Comparison of ENCODE assay signal across 1 cellular context in the genomic region with DNA sequence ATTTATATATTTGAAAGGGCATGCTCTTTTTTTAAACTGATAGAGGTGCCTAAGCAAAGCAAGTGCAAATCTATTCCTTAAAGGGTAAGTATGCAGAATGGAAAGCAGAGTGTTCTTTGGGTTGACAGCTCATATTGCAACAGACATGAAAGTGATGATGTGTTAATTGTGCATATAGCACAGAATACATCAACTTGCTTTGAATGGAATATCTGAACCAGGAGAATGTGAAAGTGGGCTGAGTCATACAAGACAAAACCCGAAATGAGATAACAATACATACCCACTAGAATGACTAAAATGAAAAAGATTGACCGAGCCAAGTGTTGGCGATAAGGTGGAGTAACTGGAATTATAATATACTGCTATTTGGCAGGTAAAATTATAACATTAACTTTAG.
A peak's percentile ranks its signal among the peaks of the same experiment; 100 is the strongest.
TF ChIP-seq lines count a peak whose summit lies in the region.

No MANE protein-coding gene starts in this region.

TF ChIP-seq in K562, 482 proteins besides CTCF, POLR2A, EP300 and RAD21 (continued from another document and continues in another):
- TF ChIP-seq, protein P1, sequence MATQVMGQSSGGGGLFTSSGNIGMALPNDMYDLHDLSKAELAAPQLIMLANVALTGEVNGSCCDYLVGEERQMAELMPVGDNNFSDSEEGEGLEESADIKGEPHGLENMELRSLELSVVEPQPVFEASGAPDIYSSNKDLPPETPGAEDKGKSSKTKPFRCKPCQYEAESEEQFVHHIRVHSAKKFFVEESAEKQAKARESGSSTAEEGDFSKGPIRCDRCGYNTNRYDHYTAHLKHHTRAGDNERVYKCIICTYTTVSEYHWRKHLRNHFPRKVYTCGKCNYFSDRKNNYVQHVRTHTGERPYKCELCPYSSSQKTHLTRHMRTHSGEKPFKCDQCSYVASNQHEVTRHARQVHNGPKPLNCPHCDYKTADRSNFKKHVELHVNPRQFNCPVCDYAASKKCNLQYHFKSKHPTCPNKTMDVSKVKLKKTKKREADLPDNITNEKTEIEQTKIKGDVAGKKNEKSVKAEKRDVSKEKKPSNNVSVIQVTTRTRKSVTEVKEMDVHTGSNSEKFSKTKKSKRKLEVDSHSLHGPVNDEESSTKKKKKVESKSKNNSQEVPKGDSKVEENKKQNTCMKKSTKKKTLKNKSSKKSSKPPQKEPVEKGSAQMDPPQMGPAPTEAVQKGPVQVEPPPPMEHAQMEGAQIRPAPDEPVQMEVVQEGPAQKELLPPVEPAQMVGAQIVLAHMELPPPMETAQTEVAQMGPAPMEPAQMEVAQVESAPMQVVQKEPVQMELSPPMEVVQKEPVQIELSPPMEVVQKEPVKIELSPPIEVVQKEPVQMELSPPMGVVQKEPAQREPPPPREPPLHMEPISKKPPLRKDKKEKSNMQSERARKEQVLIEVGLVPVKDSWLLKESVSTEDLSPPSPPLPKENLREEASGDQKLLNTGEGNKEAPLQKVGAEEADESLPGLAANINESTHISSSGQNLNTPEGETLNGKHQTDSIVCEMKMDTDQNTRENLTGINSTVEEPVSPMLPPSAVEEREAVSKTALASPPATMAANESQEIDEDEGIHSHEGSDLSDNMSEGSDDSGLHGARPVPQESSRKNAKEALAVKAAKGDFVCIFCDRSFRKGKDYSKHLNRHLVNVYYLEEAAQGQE (CRISPR knock-in tag; IDR thresholded peaks at IDR 0.05; ENCODE audit: low read depth) = no peak
- TF ChIP-seq, protein P2, sequence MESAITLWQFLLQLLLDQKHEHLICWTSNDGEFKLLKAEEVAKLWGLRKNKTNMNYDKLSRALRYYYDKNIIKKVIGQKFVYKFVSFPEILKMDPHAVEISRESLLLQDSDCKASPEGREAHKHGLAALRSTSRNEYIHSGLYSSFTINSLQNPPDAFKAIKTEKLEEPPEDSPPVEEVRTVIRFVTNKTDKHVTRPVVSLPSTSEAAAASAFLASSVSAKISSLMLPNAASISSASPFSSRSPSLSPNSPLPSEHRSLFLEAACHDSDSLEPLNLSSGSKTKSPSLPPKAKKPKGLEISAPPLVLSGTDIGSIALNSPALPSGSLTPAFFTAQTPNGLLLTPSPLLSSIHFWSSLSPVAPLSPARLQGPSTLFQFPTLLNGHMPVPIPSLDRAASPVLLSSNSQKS (CRISPR knock-in tag; IDR thresholded peaks at IDR 0.05) = no peak
- no peak for TF ChIP-seq SRSF1 (IDR thresholded peaks at IDR 0.05; ENCODE audit: low read depth, low read length)
- TF ChIP-seq ZFPM2 (CRISPR knock-in tag; IDR thresholded peaks at IDR 0.05) = no peak
- no peak for TF ChIP-seq ASH1L (IDR thresholded peaks at IDR 0.05; ENCODE audit: borderline replicate concordance, low read depth, partially characterized antibody)
- no peak for TF ChIP-seq DIDO1 (tag; IDR thresholded peaks at IDR 0.05; ENCODE audit: low read depth)
- 0 out of 2 replicates have a peak, but pooled peaks have one; percentile 11 for TF ChIP-seq NFIC (IDR thresholded peaks at IDR 0.05)
- TF ChIP-seq TCFL5 (CRISPR knock-in tag; conservative IDR thresholded peaks at IDR 0.05) = no peak
- TF ChIP-seq IFI16 (CRISPR knock-in tag; IDR thresholded peaks at IDR 0.05) = no peak
- no peak for TF ChIP-seq HDAC3 (IDR thresholded peaks at IDR 0.05; ENCODE audit: borderline replicate concordance, partially characterized antibody)
- peak; percentile 32; the same call in 1 of the 2 replicates for TF ChIP-seq ZNF316 (IDR thresholded peaks at IDR 0.05)
- TF ChIP-seq, protein P3, sequence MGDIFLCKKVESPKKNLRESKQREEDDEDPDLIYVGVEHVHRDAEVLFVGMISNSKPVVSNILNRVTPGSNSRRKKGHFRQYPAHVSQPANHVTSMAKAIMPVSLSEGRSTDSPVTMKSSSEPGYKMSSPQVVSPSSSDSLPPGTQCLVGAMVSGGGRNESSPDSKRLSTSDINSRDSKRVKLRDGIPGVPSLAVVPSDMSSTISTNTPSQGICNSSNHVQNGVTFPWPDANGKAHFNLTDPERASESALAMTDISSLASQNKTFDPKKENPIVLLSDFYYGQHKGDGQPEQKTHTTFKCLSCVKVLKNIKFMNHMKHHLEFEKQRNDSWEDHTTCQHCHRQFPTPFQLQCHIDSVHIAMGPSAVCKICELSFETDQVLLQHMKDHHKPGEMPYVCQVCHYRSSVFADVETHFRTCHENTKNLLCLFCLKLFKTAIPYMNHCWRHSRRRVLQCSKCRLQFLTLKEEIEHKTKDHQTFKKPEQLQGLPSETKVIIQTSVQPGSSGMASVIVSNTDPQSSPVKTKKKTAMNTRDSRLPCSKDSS (IDR thresholded peaks at IDR 0.05; ENCODE audit: low read depth, partially characterized antibody) = no peak
- no peak for TF ChIP-seq ZNF561 (CRISPR knock-in tag; conservative IDR thresholded peaks at IDR 0.05)
- peak; percentile 65 for TF ChIP-seq MEIS2 (IDR thresholded peaks at IDR 0.05; ENCODE audit: partially characterized antibody)
- TF ChIP-seq ZNF507 (tag; conservative IDR thresholded peaks at IDR 0.05) = no peak
- TF ChIP-seq, protein P4, sequence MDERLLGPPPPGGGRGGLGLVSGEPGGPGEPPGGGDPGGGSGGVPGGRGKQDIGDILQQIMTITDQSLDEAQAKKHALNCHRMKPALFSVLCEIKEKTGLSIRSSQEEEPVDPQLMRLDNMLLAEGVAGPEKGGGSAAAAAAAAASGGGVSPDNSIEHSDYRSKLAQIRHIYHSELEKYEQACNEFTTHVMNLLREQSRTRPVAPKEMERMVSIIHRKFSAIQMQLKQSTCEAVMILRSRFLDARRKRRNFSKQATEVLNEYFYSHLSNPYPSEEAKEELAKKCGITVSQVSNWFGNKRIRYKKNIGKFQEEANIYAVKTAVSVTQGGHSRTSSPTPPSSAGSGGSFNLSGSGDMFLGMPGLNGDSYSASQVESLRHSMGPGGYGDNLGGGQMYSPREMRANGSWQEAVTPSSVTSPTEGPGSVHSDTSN (CRISPR knock-in tag; IDR thresholded peaks at IDR 0.05; ENCODE audit: low read depth) = no peak
- TF ChIP-seq, protein P4 (tag; conservative IDR thresholded peaks at IDR 0.05; ENCODE audit: low read depth) = 0 out of 2 replicates have a peak, but pooled peaks have one; percentile 31
- TF ChIP-seq U2AF2 (optimal IDR thresholded peaks at IDR 0.05; ENCODE audit: low read depth, low read length) = no peak
- TF ChIP-seq POLR2B (IDR thresholded peaks at IDR 0.05; ENCODE audit: low read depth, partially characterized antibody) = no peak
- TF ChIP-seq RBFOX2 (IDR thresholded peaks at IDR 0.05; ENCODE audit: low read depth, low read length) = no peak
- no peak for TF ChIP-seq BHLHE40 (IDR thresholded peaks at IDR 0.05; ENCODE audit: low read length)
- peak; percentile 55 to 76; a peak in 3 of 4 replicates for TF ChIP-seq KDM1A (IDR thresholded peaks at IDR 0.05)
- TF ChIP-seq, protein P5, sequence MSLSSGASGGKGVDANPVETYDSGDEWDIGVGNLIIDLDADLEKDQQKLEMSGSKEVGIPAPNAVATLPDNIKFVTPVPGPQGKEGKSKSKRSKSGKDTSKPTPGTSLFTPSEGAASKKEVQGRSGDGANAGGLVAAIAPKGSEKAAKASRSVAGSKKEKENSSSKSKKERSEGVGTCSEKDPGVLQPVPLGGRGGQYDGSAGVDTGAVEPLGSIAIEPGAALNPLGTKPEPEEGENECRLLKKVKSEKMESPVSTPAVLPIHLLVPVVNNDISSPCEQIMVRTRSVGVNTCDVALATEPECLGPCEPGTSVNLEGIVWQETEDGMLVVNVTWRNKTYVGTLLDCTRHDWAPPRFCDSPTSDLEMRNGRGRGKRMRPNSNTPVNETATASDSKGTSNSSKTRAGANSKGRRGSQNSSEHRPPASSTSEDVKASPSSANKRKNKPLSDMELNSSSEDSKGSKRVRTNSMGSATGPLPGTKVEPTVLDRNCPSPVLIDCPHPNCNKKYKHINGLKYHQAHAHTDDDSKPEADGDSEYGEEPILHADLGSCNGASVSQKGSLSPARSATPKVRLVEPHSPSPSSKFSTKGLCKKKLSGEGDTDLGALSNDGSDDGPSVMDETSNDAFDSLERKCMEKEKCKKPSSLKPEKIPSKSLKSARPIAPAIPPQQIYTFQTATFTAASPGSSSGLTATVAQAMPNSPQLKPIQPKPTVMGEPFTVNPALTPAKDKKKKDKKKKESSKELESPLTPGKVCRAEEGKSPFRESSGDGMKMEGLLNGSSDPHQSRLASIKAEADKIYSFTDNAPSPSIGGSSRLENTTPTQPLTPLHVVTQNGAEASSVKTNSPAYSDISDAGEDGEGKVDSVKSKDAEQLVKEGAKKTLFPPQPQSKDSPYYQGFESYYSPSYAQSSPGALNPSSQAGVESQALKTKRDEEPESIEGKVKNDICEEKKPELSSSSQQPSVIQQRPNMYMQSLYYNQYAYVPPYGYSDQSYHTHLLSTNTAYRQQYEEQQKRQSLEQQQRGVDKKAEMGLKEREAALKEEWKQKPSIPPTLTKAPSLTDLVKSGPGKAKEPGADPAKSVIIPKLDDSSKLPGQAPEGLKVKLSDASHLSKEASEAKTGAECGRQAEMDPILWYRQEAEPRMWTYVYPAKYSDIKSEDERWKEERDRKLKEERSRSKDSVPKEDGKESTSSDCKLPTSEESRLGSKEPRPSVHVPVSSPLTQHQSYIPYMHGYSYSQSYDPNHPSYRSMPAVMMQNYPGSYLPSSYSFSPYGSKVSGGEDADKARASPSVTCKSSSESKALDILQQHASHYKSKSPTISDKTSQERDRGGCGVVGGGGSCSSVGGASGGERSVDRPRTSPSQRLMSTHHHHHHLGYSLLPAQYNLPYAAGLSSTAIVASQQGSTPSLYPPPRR (CRISPR knock-in tag; IDR thresholded peaks at IDR 0.05; ENCODE audit: borderline replicate concordance) = no peak
- TF ChIP-seq ZBTB40 (IDR thresholded peaks at IDR 0.05) = no peak
- no peak for TF ChIP-seq ZBTB40 (CRISPR knock-in tag; IDR thresholded peaks at IDR 0.05)
- no peak for TF ChIP-seq ZZZ3 (IDR thresholded peaks at IDR 0.05)
- no peak for TF ChIP-seq ZFP30 (CRISPR knock-in tag; IDR thresholded peaks at IDR 0.05; ENCODE audit: borderline replicate concordance)
- TF ChIP-seq NFYB (IDR thresholded peaks at IDR 0.05; ENCODE audit: extremely low read depth, insufficient read length) = no peak
- no peak for TF ChIP-seq ZNF639 (CRISPR knock-in tag; conservative IDR thresholded peaks at IDR 0.05 in 1 of 2, IDR thresholded peaks at IDR 0.05 in 1 of 2)
- no peak for TF ChIP-seq ERF (CRISPR knock-in tag; IDR thresholded peaks at IDR 0.05)
- TF ChIP-seq TCF3 (CRISPR knock-in tag; IDR thresholded peaks at IDR 0.05) = peak; percentile 60
